ENCODE assay signal across 1 cellular context in genomic region chr6:122789862-122790739, GRCh38.
TF ChIP-seq lines count a peak whose summit lies in the region.

No MANE protein-coding gene starts in this region.

TF ChIP-seq in HepG2, 621 proteins besides CTCF, POLR2A, EP300 and RAD21 (continues in another document):
- TF ChIP-seq NPAS2 (CRISPR knock-in tag; IDR thresholded peaks at IDR 0.05; ENCODE audit: borderline replicate concordance) (0 out of 2 replicates have a peak, but pooled peaks have one; percentile 55), ZNF510 (CRISPR knock-in tag; IDR thresholded peaks at IDR 0.05; ENCODE audit: low read depth) (0 out of 2 replicates have a peak, but pooled peaks have one; percentile 35), FOSL1 (CRISPR knock-in tag; IDR thresholded peaks at IDR 0.05; ENCODE audit: borderline replicate concordance) (0 out of 2 replicates have a peak, but pooled peaks have one; percentile 2), FUBP1 (CRISPR knock-in tag; IDR thresholded peaks at IDR 0.05; ENCODE audit: borderline replicate concordance) (0 out of 2 replicates have a peak, but pooled peaks have one; percentile 22), RNF219 (CRISPR knock-in tag; IDR thresholded peaks at IDR 0.05) (peak; percentile 15; the same call in 1 of the 2 replicates), ZNF432 (CRISPR knock-in tag; IDR thresholded peaks at IDR 0.05; ENCODE audit: borderline replicate concordance) (0 out of 2 replicates have a peak, but pooled peaks have one; percentile 66), CREB3 (CRISPR knock-in tag; IDR thresholded peaks at IDR 0.05) (0 out of 2 replicates have a peak, but pooled peaks have one; percentile 16), ZNF724P (CRISPR knock-in tag; IDR thresholded peaks at IDR 0.05; ENCODE audit: borderline replicate concordance) (no peak), ZNF333 (CRISPR knock-in tag; IDR thresholded peaks at IDR 0.05; ENCODE audit: borderline replicate concordance) (no peak), ZNF709 (CRISPR knock-in tag; IDR thresholded peaks at IDR 0.05) (no peak), ZNF629 (CRISPR knock-in tag; conservative IDR thresholded peaks at IDR 0.05) (0 out of 2 replicates have a peak, but pooled peaks have one; percentile 1), GATA4 (IDR thresholded peaks at IDR 0.05; ENCODE audit: borderline replicate concordance, low read depth) (peak; percentile 21; the same call in 1 of the 2 replicates), ZNF670 (CRISPR knock-in tag; IDR thresholded peaks at IDR 0.05; ENCODE audit: borderline replicate concordance) (0 out of 2 replicates have a peak, but pooled peaks have one; percentile 33), XBP1 (CRISPR knock-in tag; IDR thresholded peaks at IDR 0.05) (peak; percentile 69; the same call in 1 of the 2 replicates), ZC3H4 (CRISPR knock-in tag; IDR thresholded peaks at IDR 0.05; ENCODE audit: borderline replicate concordance) (peak; percentile 54), ONECUT2 (CRISPR knock-in tag; IDR thresholded peaks at IDR 0.05) (no peak), AHDC1 (CRISPR knock-in tag; IDR thresholded peaks at IDR 0.05; ENCODE audit: borderline replicate concordance) (0 out of 2 replicates have a peak, but pooled peaks have one; percentile 11), ZNF616 (CRISPR knock-in tag; IDR thresholded peaks at IDR 0.05; ENCODE audit: low read depth) (0 out of 2 replicates have a peak, but pooled peaks have one; percentile 12), ZNF30 (CRISPR knock-in tag; IDR thresholded peaks at IDR 0.05) (0 out of 2 replicates have a peak, but pooled peaks have one; percentile 18), KIAA2018 (CRISPR knock-in tag; IDR thresholded peaks at IDR 0.05; ENCODE audit: borderline replicate concordance) (0 out of 2 replicates have a peak, but pooled peaks have one; percentile 19), MAFK (conservative IDR thresholded peaks at IDR 0.05 in 1 of 2, IDR thresholded peaks at IDR 0.05 in 1 of 2; ENCODE audit: low read length in 2 of 2) (0 out of 4 replicates have a peak, but pooled peaks of 1 of the 2 experiments have one; percentile 10), ARID2 (CRISPR knock-in tag; IDR thresholded peaks at IDR 0.05; ENCODE audit: borderline replicate concordance) (0 out of 2 replicates have a peak, but pooled peaks have one; percentile 8), FOXP4 (CRISPR knock-in tag; IDR thresholded peaks at IDR 0.05) (no peak), MXD4 (CRISPR knock-in tag; IDR thresholded peaks at IDR 0.05) (peak; percentile 17; the same call in 1 of the 2 replicates), FOXJ3 (CRISPR knock-in tag; IDR thresholded peaks at IDR 0.05; ENCODE audit: borderline replicate concordance) (no peak), STAG1 (CRISPR knock-in tag; IDR thresholded peaks at IDR 0.05) (no peak), ZNF740 (CRISPR knock-in tag; IDR thresholded peaks at IDR 0.05) (0 out of 2 replicates have a peak, but pooled peaks have one; percentile 7), ZNF703 (CRISPR knock-in tag; IDR thresholded peaks at IDR 0.05; ENCODE audit: borderline replicate concordance) (no peak), MYNN (CRISPR knock-in tag; IDR thresholded peaks at IDR 0.05; ENCODE audit: low read depth) (peak; percentile 4; the same call in 1 of the 2 replicates), ZNF354B (CRISPR knock-in tag; IDR thresholded peaks at IDR 0.05) (no peak), ZSCAN9 (CRISPR knock-in tag; IDR thresholded peaks at IDR 0.05; ENCODE audit: borderline replicate concordance) (peak; percentile 11; the same call in 1 of the 2 replicates), CBFB (CRISPR knock-in tag; IDR thresholded peaks at IDR 0.05) (no peak), DPF2 (CRISPR knock-in tag; IDR thresholded peaks at IDR 0.05; ENCODE audit: borderline replicate concordance, low read depth) (0 out of 2 replicates have a peak, but pooled peaks have one; percentile 2), ZBTB3 (CRISPR knock-in tag; IDR thresholded peaks at IDR 0.05; ENCODE audit: borderline replicate concordance, low read depth) (0 out of 2 replicates have a peak, but pooled peaks have one; percentile 24), ZNF264 (CRISPR knock-in tag; IDR thresholded peaks at IDR 0.05) (peak; percentile 55; the same call in 1 of the 2 replicates)
